Comparison of ENCODE assay signal across 8 cellular contexts in the genomic region with DNA sequence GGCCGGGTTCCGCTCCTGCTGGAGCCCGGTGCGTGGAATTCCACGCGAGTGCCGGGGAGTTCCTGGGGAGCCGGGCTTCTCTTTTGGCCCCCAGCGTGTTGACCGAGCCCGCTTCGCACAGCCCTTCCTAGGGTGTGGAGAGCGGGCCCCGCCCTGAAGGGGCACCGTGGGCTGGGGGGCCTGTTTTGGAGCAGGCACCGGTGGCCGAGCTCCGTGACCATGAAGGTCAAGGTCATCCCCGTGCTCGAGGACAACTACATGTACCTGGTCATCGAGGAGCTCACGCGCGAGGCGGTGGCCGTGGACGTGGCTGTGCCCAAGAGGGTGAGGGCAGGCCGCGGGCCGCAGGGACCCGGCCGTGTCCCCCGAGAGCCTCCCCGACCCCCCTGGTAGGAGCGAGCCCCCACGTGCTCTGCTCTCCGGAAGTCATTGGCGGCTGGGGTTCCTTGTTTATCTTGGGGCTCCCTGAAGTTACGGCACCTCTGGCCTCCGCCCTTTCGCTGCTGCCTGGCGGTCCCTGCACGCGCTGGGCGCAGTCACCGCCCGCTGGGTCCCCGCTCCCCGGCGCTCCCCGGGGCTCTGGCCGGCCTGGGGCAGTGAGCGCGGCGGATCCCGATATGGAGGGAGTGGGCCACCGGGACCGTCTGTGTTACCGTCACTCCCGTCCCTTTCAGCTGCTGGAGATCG. TPM values are rescaled to one million over a fixed set of nuclear protein-coding genes. Genes with fewer than 3 reads are reported as not detected.
DNase-seq lines count a peak whose midpoint lies in the region; ATAC-seq, FAIRE-seq and TF ChIP-seq lines count a peak whose summit lies in the region.

No MANE protein-coding gene starts in this region.

- no peaks in the 10 kb centered on the region for H3K9me3 Mint-ChIP-seq in GM23338
- H3K9me3 Mint-ChIP-seq in glutamatergic neuron (ENCODE audit: unreplicated experiment): no peaks in the 10 kb centered on the region

- H3K9me3 ChIP-seq in BE2C: no peaks in the 10 kb centered on the region
- H3K9me3 ChIP-seq in WERI-Rb-1 (ENCODE audit: severe bottlenecking): no peaks in the 10 kb centered on the region

- H3K27me3 Mint-ChIP-seq in GM23338 (ENCODE audit: insufficient read depth, low read depth, poor library complexity) (peaks cover 18% of the 10 kb centered on the region), glutamatergic neuron (ENCODE audit: unreplicated experiment) (peaks cover 6% of the 10 kb centered on the region)

- DNase-seq in BE2C (peak; percentile 37), GM23338 (ENCODE audit: low spot score) (peak; percentile 71), WERI-Rb-1 (no peak), glutamatergic neuron (no peak), RCC 7860 (ENCODE audit: low spot score) (no peak), islet precursor cell (no peak)

- FAIRE-seq in RCC 7860 (lab: Jason Lieb, UNC): no peak

- H3K4me1 ChIP-seq in BE2C (peaks cover 7% of the 10 kb centered on the region), GM23338 (ENCODE audit: insufficient read depth) (no peaks in the 10 kb centered on the region)

- H3K9me2 ChIP-seq in GM23338 (ENCODE audit: insufficient read depth): no peaks in the 10 kb centered on the region

- peak overlapping the region; percentile 86 for H3K4me2 ChIP-seq in GM23338

- TF ChIP-seq CTCF in BE2C (IDR thresholded peaks at IDR 0.05; ENCODE audit: low read depth, low read length) (no peak), GM23338 (conservative IDR thresholded peaks at IDR 0.05; ENCODE audit: low read depth in 2 of 2) (no peak), WERI-Rb-1 (IDR thresholded peaks at IDR 0.05; ENCODE audit: low read depth, low read length) (no peak), glutamatergic neuron (IDR thresholded peaks at IDR 0.05; ENCODE audit: partially characterized antibody, unreplicated experiment) (no peak)

- no peaks in the 10 kb centered on the region for H3K79me2 ChIP-seq in GM23338 (replicated peaks; ENCODE audit: insufficient read depth)

- H3K27me3 ChIP-seq in BE2C: no peaks in the 10 kb centered on the region
- H3K27me3 ChIP-seq in GM23338 (ENCODE audit: insufficient read depth): peaks cover 14% of the 10 kb centered on the region; the same call in 1 of the 2 replicates
- H3K27me3 ChIP-seq in WERI-Rb-1 (ENCODE audit: insufficient read depth, low read depth, severe bottlenecking): no peaks in the 10 kb centered on the region

- H4K20me1 ChIP-seq in GM23338 (replicated peaks; ENCODE audit: insufficient read depth): no peaks in the 10 kb centered on the region

- ATAC-seq in GM23338: peak; percentile 7
- ATAC-seq in GM21576 (IDR thresholded peaks at IDR 0.05; ENCODE audit: unreplicated experiment): no peak

- peaks cover 3% of the 10 kb centered on the region; the same call in 1 of the 3 replicates for H3K36me3 Mint-ChIP-seq in GM23338 (ENCODE audit: low read depth)
- no peaks in the 10 kb centered on the region for H3K36me3 Mint-ChIP-seq in glutamatergic neuron (ENCODE audit: unreplicated experiment)

- H3K36me3 ChIP-seq in BE2C (peaks cover 41% of the 10 kb centered on the region), GM23338 (ENCODE audit: insufficient read depth) (no peaks in the 10 kb centered on the region), WERI-Rb-1 (peaks cover 7% of the 10 kb centered on the region)

- H2AFZ ChIP-seq in GM23338: no peak overlapping the region

- H3K4me3 Mint-ChIP-seq in GM23338 (peak overlapping the region; percentile 55; the same call in 2 of the 3 replicates), glutamatergic neuron (ENCODE audit: unreplicated experiment) (peak overlapping the region; percentile 52)

- H3K4me3 ChIP-seq in BE2C (ENCODE audit: low read depth, low read length): peak overlapping the region; percentile 83
- H3K4me3 ChIP-seq in GM23338: peak overlapping the region; percentile 71
- H3K4me3 ChIP-seq in WERI-Rb-1 (ENCODE audit: low read depth, low read length): peak overlapping the region; percentile 71
- peak overlapping the region; percentile 31 to 49 (median 39) for H3K4me3 ChIP-seq in skin epidermis

- H3K27ac ChIP-seq in GM23338 (ENCODE audit: low read depth): no peak overlapping the region
- no peak overlapping the region; the same call in 1 of the 2 replicates for H3K27ac ChIP-seq in WERI-Rb-1
- H3K27ac ChIP-seq in skin epidermis: peak overlapping the region in 13 of 21 experiments; percentile 1 to 72 (median 53)

- peaks cover 12% of the 10 kb centered on the region for H3F3A ChIP-seq in GM23338 (replicated peaks; ENCODE audit: low read depth)

- H3K4me1 Mint-ChIP-seq in GM23338 (no peaks in the 10 kb centered on the region), glutamatergic neuron (ENCODE audit: low read depth, unreplicated experiment) (no peaks in the 10 kb centered on the region)

- H3K27ac Mint-ChIP-seq in GM23338 (no peak overlapping the region), glutamatergic neuron (ENCODE audit: unreplicated experiment) (no peak overlapping the region)

TF ChIP-seq in GM23338, 12 proteins besides CTCF, POLR2A, EP300 and RAD21:
- TF ChIP-seq, protein P1, sequence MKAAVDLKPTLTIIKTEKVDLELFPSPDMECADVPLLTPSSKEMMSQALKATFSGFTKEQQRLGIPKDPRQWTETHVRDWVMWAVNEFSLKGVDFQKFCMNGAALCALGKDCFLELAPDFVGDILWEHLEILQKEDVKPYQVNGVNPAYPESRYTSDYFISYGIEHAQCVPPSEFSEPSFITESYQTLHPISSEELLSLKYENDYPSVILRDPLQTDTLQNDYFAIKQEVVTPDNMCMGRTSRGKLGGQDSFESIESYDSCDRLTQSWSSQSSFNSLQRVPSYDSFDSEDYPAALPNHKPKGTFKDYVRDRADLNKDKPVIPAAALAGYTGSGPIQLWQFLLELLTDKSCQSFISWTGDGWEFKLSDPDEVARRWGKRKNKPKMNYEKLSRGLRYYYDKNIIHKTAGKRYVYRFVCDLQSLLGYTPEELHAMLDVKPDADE (IDR thresholded peaks at IDR 0.05): no peak
- no peak for TF ChIP-seq ZNF114 (CRISPR knock-in tag; IDR thresholded peaks at IDR 0.05)

RNA-seq across cellular contexts. Expression of a gene that starts 0.5 kb away (rescaled TPM):
- polyA plus RNA-seq in BE2C (2012; ENCODE audit: insufficient read depth, insufficient read length, low read depth): 205 TPM
- 19.1 and 21.6 TPM in 2 replicates for total RNA-seq in GM23338 (2014; rRNA removed; shearing (Covaris generic))
- 35.3 and 45.2 TPM in 2 replicates for polyA plus RNA-seq in GM23338 (2016; fragmentation: Nextera tagmentation; extraction: Ambion mirVana)
- total RNA-seq in glutamatergic neuron (ENCODE audit: unreplicated experiment): 31.7 TPM

RNA-seq across cellular contexts. Expression of a gene that starts 1.2 kb away (rescaled TPM):
- 26.4 TPM for polyA plus RNA-seq in BE2C (2012; ENCODE audit: insufficient read depth, insufficient read length, low read depth)
- 3.5 and 12.6 TPM in 2 replicates for total RNA-seq in GM23338 (2014; rRNA removed; shearing (Covaris generic))
- polyA plus RNA-seq in GM23338 (2016; fragmentation: Nextera tagmentation; extraction: Ambion mirVana): 8.7 and 10.5 TPM in 2 replicates
- total RNA-seq in glutamatergic neuron (ENCODE audit: unreplicated experiment): 18.9 TPM

RNA-seq across cellular contexts. Expression of a gene that starts 6.5 kb away (rescaled TPM):
- 205 TPM for polyA plus RNA-seq in BE2C (2012; ENCODE audit: insufficient read depth, insufficient read length, low read depth)
- total RNA-seq in GM23338 (2014; rRNA removed; shearing (Covaris generic)): 23.8 and 37.1 TPM in 2 replicates
- 37.2 and 59.0 TPM in 2 replicates for polyA plus RNA-seq in GM23338 (2016; fragmentation: Nextera tagmentation; extraction: Ambion mirVana)
- total RNA-seq in glutamatergic neuron (ENCODE audit: unreplicated experiment): 61.1 TPM

RNA-seq across cellular contexts. Expression of a gene that starts 12.5 kb away (rescaled TPM):
- 294 TPM for polyA plus RNA-seq in BE2C (2012; ENCODE audit: insufficient read depth, insufficient read length, low read depth)
- total RNA-seq in GM23338 (2014; rRNA removed; shearing (Covaris generic)): 33.0 and 36.9 TPM in 2 replicates
- 18.7 and 28.9 TPM in 2 replicates for polyA plus RNA-seq in GM23338 (2016; fragmentation: Nextera tagmentation; extraction: Ambion mirVana)
- 134 TPM for total RNA-seq in glutamatergic neuron (ENCODE audit: unreplicated experiment)

RNA-seq across cellular contexts. Expression of a gene that starts 13.4 kb away (rescaled TPM):
- polyA plus RNA-seq in BE2C (2012; ENCODE audit: insufficient read depth, insufficient read length, low read depth): 95.2 TPM
- total RNA-seq in GM23338 (2014; rRNA removed; shearing (Covaris generic)): 19.2 and 42.3 TPM in 2 replicates
- polyA plus RNA-seq in GM23338 (2016; fragmentation: Nextera tagmentation; extraction: Ambion mirVana): 13.0 and 15.4 TPM in 2 replicates
- total RNA-seq in glutamatergic neuron (ENCODE audit: unreplicated experiment): 49.5 TPM

Comparison
In these comparisons a context has a peak if more than half of its experiments do, and no peak if none do; other contexts are left out.
1. DNase-seq: peak in BE2C (single experiment) and GM23338 (single experiment); none in WERI-Rb-1 (single experiment), glutamatergic neuron (single experiment), RCC 7860 (single experiment) and islet precursor cell (single experiment).
2. H3K27ac ChIP-seq: peak in skin epidermis (13 of 21); none in GM23338 (single experiment) and WERI-Rb-1 (single experiment).
3. Peak in every context shown above with its lines, with median percentiles within 50 percentile points of each other: H3K4me3 ChIP-seq.